ENCODE assay signal across 16 cellular contexts in genomic region chr6:71737953-71738352, GRCh38.
"Had no signal": no experiment of that assay in that cellular context is flagged by ENCODE, and none has a peak within 500 bp of the region (broad histone marks: within the 10 kb centered on the region; RNA-seq: fewer than 3 reads in every experiment).

No MANE protein-coding gene starts in this region.

- ATAC-seq: activated T-cell treated with anti-CD3 and anti-CD28 coated beads, Interleukin-2, amount 50 U/mL, for 72 hours; body of pancreas; heart right ventricle; left colon; right cardiac atrium; stimulated activated naive CD8-positive, alpha-beta T cell treated with anti-CD3 and anti-CD28 coated beads, Interleukin-15, amount 100 ng/mL, for 72 hours had no signal

- H3K4me3 ChIP-seq: body of pancreas, cardiac muscle cell, heart right ventricle, ovary, tibial artery had no signal

- H3K4me1 ChIP-seq: body of pancreas, heart right ventricle had no signal

- H3K27ac ChIP-seq: body of pancreas, cardiac muscle cell, heart right ventricle, neutrophil, ovary, tibial artery had no signal

- H3K36me3 ChIP-seq: cardiac muscle cell, heart right ventricle, neutrophil, ovary, tibial artery had no signal

- H3K9me3 ChIP-seq: body of pancreas, heart right ventricle, neutrophil, ovary, tibial artery had no signal

- H3K27me3 ChIP-seq: body of pancreas, cardiac muscle cell, heart right ventricle, neutrophil, ovary, tibial artery had no signal

- DNase-seq: activated CD4-positive, alpha-beta memory T cell treated with anti-CD3 and anti-CD28 coated beads for 36 hours; activated CD4-positive, alpha-beta T cell treated with anti-CD3 and anti-CD28 coated beads for 48 hours; activated effector memory CD4-positive, alpha-beta T cell treated with Interleukin-2 at 50 U/mL for 16 hours; activated naive CD4-positive, alpha-beta T cell treated with anti-CD3 and anti-CD28 coated beads, Interleukin-2, amount 10 ng/mL, durations not matched to agents 7 days and 5 days; activated T-cell treated with anti-CD3 and anti-CD28 coated beads, Interleukin-2, amount 50 U/mL, for 72 hours; body of pancreas; heart right ventricle; left colon; ovary; right cardiac atrium; stimulated activated CD4-positive, alpha-beta T cell treated with anti-CD3 and anti-CD28 coated beads, Interleukin-12 subunit alpha, Interleukin-12 subunit beta, amount 100 ng/mL, for 4 hours; stimulated activated CD4-positive, alpha-beta T cell treated with anti-CD3 and anti-CD28 coated beads, Interleukin-1b, Interleukin-23, amount 100 ng/mL, for 48 hours; stimulated activated naive CD8-positive, alpha-beta T cell treated with anti-CD3 and anti-CD28 coated beads, Interleukin-15, amount 100 ng/mL, for 72 hours; tibial artery had no signal
